ENCODE assay signal across 8 cellular contexts in genomic region chrX:46710927-46711623, GRCh38. TPM values are rescaled to one million over a fixed set of nuclear protein-coding genes. Genes with fewer than 3 reads are reported as not detected.
DNase-seq lines count a peak whose midpoint lies in the region; ATAC-seq and TF ChIP-seq lines count a peak whose summit lies in the region.

No MANE protein-coding gene starts in this region.

- CTCF ChIA-PET in OCI-LY7 (lab: Charles Lee; ENCODE audit: unreplicated experiment): no interaction called here

- H3K4me1 Mint-ChIP-seq in T-helper 1 cell treated with Interleukin-12 subunit alpha and Interleukin-12 subunit beta and Interleukin-4 antibody, amounts not matched to agents 30 μg/mL and 1 μg/mL, for 36 hours (ENCODE audit: low read depth): peaks cover 43% of the 10 kb centered on the region
- peaks cover 5% of the 10 kb centered on the region for H3K4me1 Mint-ChIP-seq in neural progenitor cell

- no peaks in the 10 kb centered on the region for H3K9me2 ChIP-seq in OCI-LY7 (ENCODE audit: insufficient read depth, low read length)

- H3K4me3 ChIP-seq in OCI-LY7 (ENCODE audit: low read depth, low read length, poor library complexity, severe bottlenecking) (peak overlapping the region; percentile 56), neural progenitor cell (no peak overlapping the region)

- peaks cover 6% of the 10 kb centered on the region; the same call in 1 of the 2 replicates for H3K9me3 ChIP-seq in OCI-LY7 (ENCODE audit: low read length)
- no peaks in the 10 kb centered on the region for H3K9me3 ChIP-seq in neural progenitor cell (ENCODE audit: low read depth)

- H3K4me1 ChIP-seq in OCI-LY7 (ENCODE audit: insufficient read depth, low read length, poor library complexity, severe bottlenecking): peaks cover 69% of the 10 kb centered on the region
- no peaks in the 10 kb centered on the region for H3K4me1 ChIP-seq in neural progenitor cell

- DNase-seq in T-helper 1 cell: no peak
- DNase-seq in OCI-LY7 (ENCODE audit: low spot score): peak; percentile 73
- DNase-seq in neural progenitor cell (ENCODE audit: low spot score): peak; percentile 17
- DNase-seq in SIG-M5 (lab: John Stamatoyannopoulos, UW): no peak

- H3K27me3 Mint-ChIP-seq in T-helper 1 cell treated with Interleukin-12 subunit alpha and Interleukin-12 subunit beta and Interleukin-4 antibody, amounts not matched to agents 30 μg/mL and 1 μg/mL, for 36 hours (ENCODE audit: low read depth): no peaks in the 10 kb centered on the region
- H3K27me3 Mint-ChIP-seq in neural progenitor cell (ENCODE audit: insufficient read depth, low read depth): no peaks in the 10 kb centered on the region

- no peak overlapping the region for H3K9ac ChIP-seq in neural progenitor cell

- no peak overlapping the region for H2AFZ ChIP-seq in OCI-LY7 (ENCODE audit: low read length)
- H2AFZ ChIP-seq in neural progenitor cell (replicated peaks): no peak overlapping the region

- peaks cover 8% of the 10 kb centered on the region for H3K9me3 Mint-ChIP-seq in T-helper 1 cell treated with Interleukin-12 subunit alpha and Interleukin-12 subunit beta and Interleukin-4 antibody, amounts not matched to agents 30 μg/mL and 1 μg/mL, for 36 hours
- H3K9me3 Mint-ChIP-seq in neural progenitor cell: no peaks in the 10 kb centered on the region

- no peaks in the 10 kb centered on the region for H3K27me3 ChIP-seq in neural progenitor cell

- peaks cover 12% of the 10 kb centered on the region for H3K36me3 Mint-ChIP-seq in T-helper 1 cell treated with Interleukin-12 subunit alpha and Interleukin-12 subunit beta and Interleukin-4 antibody, amounts not matched to agents 30 μg/mL and 1 μg/mL, for 36 hours (ENCODE audit: low read depth)
- no peaks in the 10 kb centered on the region for H3K36me3 Mint-ChIP-seq in neural progenitor cell

- intact Hi-C loops in OCI-LY7 (cut with micrococcal nuclease; ENCODE audit: unreplicated experiment): loop anchor here (1.0 to 5.0 kb wide), 2 partner anchors 43 to 251 kb away; no protein-coding TSS in a partner anchor

- TF ChIP-seq CTCF in OCI-LY7 (conservative IDR thresholded peaks at IDR 0.05; ENCODE audit: low read length) (peak; percentile 49; the same call in 1 of the 2 replicates), neural progenitor cell (IDR thresholded peaks at IDR 0.05) (no peak)

- POLR2A ChIA-PET in OCI-LY7 (lab: Charles Lee): no interaction called here

- no peaks in the 10 kb centered on the region for H3F3A ChIP-seq in neural progenitor cell (ENCODE audit: low read depth)

- H3K36me3 ChIP-seq in OCI-LY7 (ENCODE audit: insufficient read depth, low read length) (peaks cover 20% of the 10 kb centered on the region), neural progenitor cell (no peaks in the 10 kb centered on the region)

- H3K27ac ChIP-seq in OCI-LY7 (ENCODE audit: low read depth, low read length, poor library complexity, severe bottlenecking): peak overlapping the region; percentile 93
- no peak overlapping the region for H3K27ac ChIP-seq in neural progenitor cell

- peak overlapping the region; percentile 16 for H3K4me3 Mint-ChIP-seq in T-helper 1 cell treated with Interleukin-12 subunit alpha and Interleukin-12 subunit beta and Interleukin-4 antibody, amounts not matched to agents 30 μg/mL and 1 μg/mL, for 36 hours
- H3K4me3 Mint-ChIP-seq in neural progenitor cell: no peak overlapping the region

- H3K79me2 ChIP-seq in OCI-LY7 (ENCODE audit: insufficient read depth, low read depth, low read length) (peaks cover 75% of the 10 kb centered on the region), neural progenitor cell (ENCODE audit: low read depth) (no peaks in the 10 kb centered on the region)

- peak overlapping the region; percentile 74 for H3K4me2 ChIP-seq in OCI-LY7 (ENCODE audit: low read length)
- no peak overlapping the region for H3K4me2 ChIP-seq in neural progenitor cell

- no TSS peak for BruUV-seq in OCI-LY7 (replicated peaks; lab: Mats Ljungman, UMichigan)

- H4K20me1 ChIP-seq in OCI-LY7 (ENCODE audit: insufficient read depth, low read length) (no peaks in the 10 kb centered on the region), neural progenitor cell (ENCODE audit: low read depth) (no peaks in the 10 kb centered on the region)

- H3K27ac Mint-ChIP-seq in T-helper 1 cell treated with Interleukin-12 subunit alpha and Interleukin-12 subunit beta and Interleukin-4 antibody, amounts not matched to agents 30 μg/mL and 1 μg/mL, for 36 hours: peak overlapping the region; percentile 78
- H3K27ac Mint-ChIP-seq in neural progenitor cell: no peak overlapping the region

- ATAC-seq in HG03354 (IDR thresholded peaks at IDR 0.05; ENCODE audit: poor library complexity, severe bottlenecking, unreplicated experiment) (peak; percentile 39), HG03097 (IDR thresholded peaks at IDR 0.05; ENCODE audit: low FRiP score, unreplicated experiment) (no peak), HG03095 (IDR thresholded peaks at IDR 0.05; ENCODE audit: unreplicated experiment) (no peak)

RNA-seq across cellular contexts. Expression of gene SLC9A7, which starts 47.8 kb away (rescaled TPM):
- 34.2 and 40.5 TPM in 2 replicates for total RNA-seq in OCI-LY7 (2014; rRNA removed; shearing (Covaris generic))
- total RNA-seq in OCI-LY7 (2022): 58.5 and 59.6 TPM in 2 replicates
- 3.4 and 3.5 TPM in 2 replicates for total RNA-seq in neural progenitor cell (ENCODE audit: low replicate concordance)

Comparison
In these comparisons a context has a peak if more than half of its experiments do, and no peak if none do; other contexts are left out.
1. DNase-seq: peak in OCI-LY7 (single experiment) and neural progenitor cell (single experiment); none in T-helper 1 cell (0 of 5) and SIG-M5 (single experiment).